27 cellular contexts compared by ENCODE assay signal in genomic region chr9:5559659-5560058, GRCh38.
"Had no signal": no experiment of that assay in that cellular context is flagged by ENCODE, and none has a peak within 500 bp of the region (broad histone marks: within the 10 kb centered on the region; RNA-seq: fewer than 3 reads in every experiment).

No MANE protein-coding gene starts in this region.

- ATAC-seq: activated CD4-positive, CD25-positive, alpha-beta regulatory T cell treated with anti-CD3 and anti-CD28 coated beads, Interleukin-2, amount 50 U/mL, for 24 hours; activated CD8-positive, alpha-beta T cell treated with anti-CD3 and anti-CD28 coated beads for 36 hours; gastroesophageal sphincter; left cardiac atrium; left ventricle myocardium superior; stimulated activated memory B cell treated with anti-CD40 and anti-IgM and Interleukin-4, amounts not matched to agents 10 μg/mL and 1 μg/mL and 100 μg/mL, for 72 hours; stimulated activated naive CD8-positive, alpha-beta T cell treated with anti-CD3 and anti-CD28 coated beads, Interleukin-15, amount 100 ng/mL, for 72 hours had no signal

- H3K36me3 ChIP-seq: breast epithelium, gastroesophageal sphincter, neural progenitor cell, right atrium auricular region, upper lobe of left lung, vagina, WERI-Rb-1 had no signal

- H3K27ac ChIP-seq: breast epithelium, gastroesophageal sphincter, neural progenitor cell, right atrium auricular region, upper lobe of left lung, vagina, WERI-Rb-1 had no signal

- H3K4me1 ChIP-seq: breast epithelium had no signal

- H3K4me3 ChIP-seq: breast epithelium, gastroesophageal sphincter, mucosa of descending colon, neural progenitor cell, right atrium auricular region, smooth muscle cell, upper lobe of left lung, vagina had no signal

- H3K9me3 Mint-ChIP-seq: activated naive CD4-positive, alpha-beta T cell treated with anti-CD3 and anti-CD28 coated beads for 36 hours; neural progenitor cell had no signal

- H3K4me3 Mint-ChIP-seq: activated CD8-positive, alpha-beta T cell treated with anti-CD3 and anti-CD28 coated beads for 36 hours; activated naive CD4-positive, alpha-beta T cell treated with anti-CD3 and anti-CD28 coated beads for 36 hours; neural progenitor cell; stimulated activated memory B cell treated with anti-CD40 and anti-IgM and Interleukin-4, amounts not matched to agents 10 μg/mL and 1 μg/mL and 100 μg/mL, for 72 hours; stimulated activated naive CD8-positive, alpha-beta T cell treated with anti-CD3 and anti-CD28 coated beads, Interleukin-15, amount 100 ng/mL, for 72 hours; T-helper 1 cell treated with Interleukin-12 subunit alpha and Interleukin-12 subunit beta and Interleukin-4 antibody, amounts not matched to agents 30 μg/mL and 1 μg/mL, for 36 hours had no signal

- H3K36me3 Mint-ChIP-seq: neural progenitor cell had no signal

- DNase-seq: activated CD4-positive, alpha-beta T cell treated with anti-CD3 and anti-CD28 coated beads, Interleukin-2, amount 50 U/mL, for 1 hour; activated CD8-positive, alpha-beta T cell treated with anti-CD3 and anti-CD28 coated beads for 36 hours; activated effector memory CD4-positive, alpha-beta T cell treated with anti-CD3 and anti-CD28 coated beads, Interleukin-2, amount 50 U/mL, for 16 hours; activated naive CD4-positive, alpha-beta T cell treated with anti-CD3 and anti-CD28 coated beads for 36 hours; central memory CD4-positive, alpha-beta T cell; dermis blood vessel endothelial cell; effector CD4-positive, alpha-beta T cell; left cardiac atrium; left ventricle myocardium superior; mucosa of descending colon; stimulated activated CD4-positive, alpha-beta T cell treated with anti-CD3 and anti-CD28 coated beads, Interleukin-1b, Interleukin-23, amount 100 ng/mL, for 48 hours; stimulated activated CD4-positive, alpha-beta T cell treated with anti-CD3 and anti-CD28 coated beads, Interleukin-4, amount 100 ng/mL, for 4 hours; stimulated activated CD8-positive, alpha-beta memory T cell treated with anti-CD3 and anti-CD28 coated beads, Interleukin-4, amount 100 ng/mL, for 48 hours; stimulated activated naive CD8-positive, alpha-beta T cell treated with anti-CD3 and anti-CD28 coated beads, Interleukin-15, amount 100 ng/mL, for 72 hours; substantia nigra; T1000; upper lobe of left lung; WERI-Rb-1 had no signal

- H3K9me3 ChIP-seq: breast epithelium, gastroesophageal sphincter, mucosa of descending colon, right atrium auricular region, upper lobe of left lung, vagina had no signal

- H3K27me3 ChIP-seq: breast epithelium, gastroesophageal sphincter, neural progenitor cell, right atrium auricular region, upper lobe of left lung, vagina had no signal

- H3K27me3 Mint-ChIP-seq: activated CD8-positive, alpha-beta T cell treated with anti-CD3 and anti-CD28 coated beads for 36 hours; stimulated activated memory B cell treated with anti-CD40 and anti-IgM and Interleukin-4, amounts not matched to agents 10 μg/mL and 1 μg/mL and 100 μg/mL, for 72 hours; stimulated activated naive CD8-positive, alpha-beta T cell treated with anti-CD3 and anti-CD28 coated beads, Interleukin-15, amount 100 ng/mL, for 72 hours had no signal

- H3K27ac Mint-ChIP-seq: activated CD8-positive, alpha-beta T cell treated with anti-CD3 and anti-CD28 coated beads for 36 hours; activated naive CD4-positive, alpha-beta T cell treated with anti-CD3 and anti-CD28 coated beads for 36 hours; neural progenitor cell; stimulated activated memory B cell treated with anti-CD40 and anti-IgM and Interleukin-4, amounts not matched to agents 10 μg/mL and 1 μg/mL and 100 μg/mL, for 72 hours; stimulated activated naive CD8-positive, alpha-beta T cell treated with anti-CD3 and anti-CD28 coated beads, Interleukin-15, amount 100 ng/mL, for 72 hours had no signal
